In genomic region chr9:121684381-121685145, GRCh38 we compare ENCODE assay signal across 8 cellular contexts. TPM values are rescaled to one million over a fixed set of nuclear protein-coding genes. Genes with fewer than 3 reads are reported as not detected.
A peak's percentile ranks its signal among the peaks of the same experiment; 100 is the strongest.
DNase-seq lines count a peak whose midpoint lies in the region; ATAC-seq and TF ChIP-seq lines count a peak whose summit lies in the region.

No MANE protein-coding gene starts in this region.

- H3K27me3 ChIP-seq in MG63: no peaks in the 10 kb centered on the region
- no peaks in the 10 kb centered on the region for H3K27me3 ChIP-seq in endodermal cell (ENCODE audit: control insufficient read depth, insufficient read depth, low read length, poor library complexity, severe bottlenecking)
- peaks cover 4% of the 10 kb centered on the region for H3K27me3 ChIP-seq in osteoblast (ENCODE audit: insufficient read depth, low read length)

- H3K4me1 Mint-ChIP-seq in endodermal cell: peaks cover 3% of the 10 kb centered on the region

- no peaks in the 10 kb centered on the region for H3K9me3 ChIP-seq in MG63
- no peaks in the 10 kb centered on the region for H3K9me3 ChIP-seq in endodermal cell (ENCODE audit: control insufficient read depth, low read length)
- no peaks in the 10 kb centered on the region for H3K9me3 ChIP-seq in osteoblast (ENCODE audit: low read depth, low read length)

- no peaks in the 10 kb centered on the region for H3K79me2 ChIP-seq in osteoblast (ENCODE audit: insufficient read depth, low read length)

- H3K4me3 ChIP-seq in MG63: no peak overlapping the region
- no peak overlapping the region for H3K4me3 ChIP-seq in endodermal cell (ENCODE audit: low read length)
- H3K4me3 ChIP-seq in osteoblast (ENCODE audit: insufficient read depth, low read length): no peak overlapping the region

- H3K36me3 ChIP-seq in MG63 (no peaks in the 10 kb centered on the region), endodermal cell (ENCODE audit: control insufficient read depth, insufficient read depth, low read length) (peaks cover 3% of the 10 kb centered on the region), osteoblast (ENCODE audit: insufficient read depth, low read length) (no peaks in the 10 kb centered on the region)

- H3K36me3 Mint-ChIP-seq in endodermal cell (ENCODE audit: low read depth): peaks cover 34% of the 10 kb centered on the region

- peaks cover 3% of the 10 kb centered on the region for H4K20me1 ChIP-seq in osteoblast (ENCODE audit: insufficient read depth, low read length)

- peaks cover 1% of the 10 kb centered on the region for H3K27me3 Mint-ChIP-seq in endodermal cell (ENCODE audit: insufficient read depth)

- no peak for ATAC-seq in GM18502 (IDR thresholded peaks at IDR 0.05; ENCODE audit: poor library complexity, unreplicated experiment)

- peak; percentile 29 for DNase-seq in NCI-H748 (lab: John Stamatoyannopoulos, UW; ENCODE audit: unreplicated experiment)
- DNase-seq in NCI-H748 treated with DMSO at 0.1 percent for 48 hours (lab: John Stamatoyannopoulos, UW): no peak
- DNase-seq in MG63: peak; percentile 21
- peak; percentile 94 for DNase-seq in endodermal cell
- peak; percentile 95 for DNase-seq in osteoblast (ENCODE audit: insufficient read length, low spot score, missing footprints)
- DNase-seq in KG1 (lab: John Stamatoyannopoulos, UW): no peak
- no peak for DNase-seq in activated CD4-positive, CD25-positive, alpha-beta regulatory T cell (lab: John Stamatoyannopoulos, UW)

- no peaks in the 10 kb centered on the region for H3K9me3 Mint-ChIP-seq in endodermal cell

- 79 to 80% methylated on average over 16 to 19 of the region's 19 CpGs for WGBS in endodermal cell (ENCODE audit: insufficient coverage in 1 of 2, insufficient read length in 1 of 2), 2 experiments

- peaks cover 9% of the 10 kb centered on the region for H3K4me1 ChIP-seq in endodermal cell (ENCODE audit: control insufficient read depth, insufficient read depth, low read length)
- H3K4me1 ChIP-seq in osteoblast (ENCODE audit: insufficient read depth, low read length): no peaks in the 10 kb centered on the region

- no peak overlapping the region for H3K9ac ChIP-seq in endodermal cell (ENCODE audit: extremely low read depth, low read length, poor library complexity, severe bottlenecking)

- H3K27ac ChIP-seq in endodermal cell (ENCODE audit: low read depth, low read length): no peak overlapping the region
- H3K27ac ChIP-seq in osteoblast (ENCODE audit: low read depth, low read length): no peak overlapping the region

- no peak overlapping the region for H3K4me2 ChIP-seq in osteoblast (ENCODE audit: insufficient read depth, low read length)

- no peak overlapping the region for H2AFZ ChIP-seq in osteoblast (ENCODE audit: low read length)

- H3K27ac Mint-ChIP-seq in endodermal cell: no peak overlapping the region

- H3K4me3 Mint-ChIP-seq in endodermal cell: no peak overlapping the region

- peak; percentile 88 for TF ChIP-seq CTCF in endodermal cell (conservative IDR thresholded peaks at IDR 0.05)
- TF ChIP-seq CTCF in osteoblast (IDR thresholded peaks at IDR 0.05; ENCODE audit: extremely low read depth, low read depth, low read length): peak; percentile 72

RNA-seq across cellular contexts. Expression of gene DAB2IP, which starts 33.1 kb away (rescaled TPM):
- 6.8 and 7.3 TPM in 2 replicates for total RNA-seq in MG63 (2014; rRNA removed; shearing (Covaris generic); ENCODE audit: low replicate concordance)
- total RNA-seq in endodermal cell (10 to 100 TPM; 70.7 to 71.0 TPM), osteoblast (49.2 and 60.8 TPM in 2 replicates)
- polyA plus RNA-seq in endodermal cell (2013, experiment 1 of 2): 33.4 TPM
- polyA plus RNA-seq in endodermal cell (2013, experiment 2 of 2): 36.0 TPM

Comparison
In these comparisons a context has a peak if more than half of its experiments do, and no peak if none do; other contexts are left out.
1. DNase-seq: peak in NCI-H748 (single experiment), MG63 (single experiment), endodermal cell (single experiment) and osteoblast (single experiment); none in NCI-H748 treated with DMSO at 0.1 percent for 48 hours (single experiment), KG1 (single experiment) and activated CD4-positive, CD25-positive, alpha-beta regulatory T cell (0 of 4).